ENCODE assay signal across 28 cellular contexts in genomic region chr12:88922816-88923215, GRCh38.
DNase-seq lines count a peak whose midpoint lies in the region; ATAC-seq, FAIRE-seq and TF ChIP-seq lines count a peak whose summit lies in the region.
"Had no signal": no experiment of that assay in that cellular context is flagged by ENCODE, and none has a peak within 500 bp of the region (broad histone marks: within the 10 kb centered on the region; RNA-seq: fewer than 3 reads in every experiment).

No MANE protein-coding gene starts in this region.

- FAIRE-seq in keratinocyte (lab: Jason Lieb, UNC), result no peak
- FAIRE-seq: A204.1, pancreas, urothelium cell line had no signal

- dilution Hi-C loops in keratinocyte (cut with MboI; ENCODE audit: extremely low pct_ligation_motif_present, low sequenced_read_pairs), result no loop called here

- H3K27ac ChIP-seq in keratinocyte (ENCODE audit: control insufficient read depth, insufficient read depth, low read length), result peak overlapping the region; percentile 61
- H3K27ac ChIP-seq: pancreas had no signal

- H3K4me1 ChIP-seq in keratinocyte (ENCODE audit: control insufficient read depth, extremely low read depth, insufficient read depth, low read length), result peaks cover 52% of the 10 kb centered on the region

- no peaks in the 10 kb centered on the region for H3K79me2 ChIP-seq in keratinocyte (ENCODE audit: control insufficient read depth, insufficient read depth, low read length)

- ATAC-seq in HG03520 (IDR thresholded peaks at IDR 0.05; ENCODE audit: unreplicated experiment) (no peak), omental fat pad (ENCODE audit: low FRiP score) (no peak)
- ATAC-seq: naive thymus-derived CD8-positive, alpha-beta T cell; Panc1; pancreas had no signal

- no peaks in the 10 kb centered on the region for H3K27me3 ChIP-seq in keratinocyte (ENCODE audit: control insufficient read depth, extremely low read depth, insufficient read depth, low read length)
- H3K27me3 ChIP-seq: pancreas, sigmoid colon had no signal

- TF ChIP-seq CTCF in keratinocyte (optimal IDR thresholded peaks at IDR 0.05 in 1 of 3, IDR thresholded peaks at IDR 0.05 in 1 of 3, conservative IDR thresholded peaks at IDR 0.05 in 1 of 3; ENCODE audit: extremely low read depth in 1 of 3, insufficient read depth in 2 of 3, low read length in 3 of 3), result no peak
- no peak for TF ChIP-seq CTCF in omental fat pad (IDR thresholded peaks at IDR 0.05)

- no peak overlapping the region for H3K9ac ChIP-seq in keratinocyte (ENCODE audit: control insufficient read depth, extremely low read depth, insufficient read depth, low read length)

- no peaks in the 10 kb centered on the region for H3K36me3 ChIP-seq in keratinocyte (ENCODE audit: control insufficient read depth in 2 of 2, extremely low read depth in 1 of 2, insufficient read depth in 2 of 2, low read length in 2 of 2)
- H3K36me3 ChIP-seq: pancreas, sigmoid colon had no signal

- H3K4me3 ChIP-seq in keratinocyte (ENCODE audit: control insufficient read depth in 2 of 3, extremely low read depth in 1 of 3, insufficient read depth in 2 of 3, low read depth in 1 of 3, low read length in 3 of 3), result no peak overlapping the region
- H3K4me3 ChIP-seq: pancreas, sigmoid colon had no signal

- H2AFZ ChIP-seq in keratinocyte (ENCODE audit: control insufficient read depth, low read length), result peak overlapping the region; percentile 48

- H3K9me3 ChIP-seq in keratinocyte (ENCODE audit: control insufficient read depth, low read depth, low read length), result no peaks in the 10 kb centered on the region
- H3K9me3 ChIP-seq: pancreas, sigmoid colon had no signal

- DNase-seq in AG08395 (ENCODE audit: low spot score) (peak; percentile 47), LHCN-M2 (ENCODE audit: low read depth) (peak; percentile 45), dedifferentiated amniotic fluid mesenchymal stem cell (ENCODE audit: extremely low spot score) (peak; percentile 24), keratinocyte (ENCODE audit: low read depth, low spot score) (no peak), NCI-H2171 (lab: John Stamatoyannopoulos, UW) (no peak), COR-L47 (lab: John Stamatoyannopoulos, UW) (no peak), omental fat pad (ENCODE audit: low spot score) (no peak)
- DNase-seq: activated CD4-positive, alpha-beta memory T cell treated with anti-CD3 and anti-CD28 coated beads for 36 hours; activated CD4-positive, CD25-positive, alpha-beta regulatory T cell; activated naive CD4-positive, alpha-beta T cell; activated T-cell treated with anti-CD3 and anti-CD28 coated beads for 4 hours; anterior cingulate cortex; C1 segment of cervical spinal cord; cerebellar nuclear complex; effector memory CD4-positive, alpha-beta T cell; hippocampal formation; islet precursor cell; KBM-7; naive thymus-derived CD8-positive, alpha-beta T cell; NCI-H1048; NCI-H2029; pancreas; sigmoid colon; T-helper 9 cell had no signal

- H3K4me2 ChIP-seq in keratinocyte (ENCODE audit: control insufficient read depth, extremely low read depth, insufficient read depth, low read depth, low read length), result peak overlapping the region; percentile 24

- H4K20me1 ChIP-seq in keratinocyte (ENCODE audit: control insufficient read depth, extremely low read depth, insufficient read depth, low read length), result no peaks in the 10 kb centered on the region

- H3K9me1 ChIP-seq in keratinocyte (ENCODE audit: control insufficient read depth, extremely low read depth, insufficient read depth, low read length), result no peaks in the 10 kb centered on the region

Comparison
In these comparisons a context has a peak if more than half of its experiments do, and no peak if none do; other contexts are left out.
1. DNase-seq: peak in AG08395 (single experiment), LHCN-M2 (single experiment) and dedifferentiated amniotic fluid mesenchymal stem cell (single experiment); none in keratinocyte (single experiment), NCI-H2171 (single experiment), COR-L47 (single experiment) and omental fat pad (single experiment).